14 cellular contexts compared by ENCODE assay signal in genomic region chr10:97538401-97538800, GRCh38. TPM values are rescaled to one million over a fixed set of nuclear protein-coding genes. Genes with fewer than 3 reads are reported as not detected.
DNase-seq lines count a peak whose midpoint lies in the region; ATAC-seq and TF ChIP-seq lines count a peak whose summit lies in the region.
"Had no signal": no experiment of that assay in that cellular context is flagged by ENCODE, and none has a peak within 500 bp of the region (broad histone marks: within the 10 kb centered on the region; RNA-seq: fewer than 3 reads in every experiment).

No MANE protein-coding gene starts in this region.

- CTCF ChIA-PET in GM10248 (lab: Yijun Ruan, JAX) = interaction anchor here (0.9 to 7.1 kb wide), 3 partner anchors 9 to 33 kb away, joined by 3 to 108 read pairs (median 3); no protein-coding TSS in a partner anchor

- H3K4me3 ChIP-seq in adipocyte (ENCODE audit: low read length) (no peak overlapping the region), fibroblast of villous mesenchyme (ENCODE audit: low read depth, low read length) (no peak overlapping the region), retinal pigment epithelial cell (ENCODE audit: low read length) (no peak overlapping the region)
- H3K4me3 ChIP-seq: BLaER1 treated with 17β-estradiol and CSF1 and Interleukin-3, amounts not matched to agents 10 nM and 100 nM; K562; SK-N-MC had no signal

- H3K36me3 ChIP-seq in adipocyte (ENCODE audit: control insufficient read depth, insufficient read depth, low read length, severe bottlenecking) = no peaks in the 10 kb centered on the region
- H3K36me3 ChIP-seq: BLaER1 treated with 17β-estradiol and CSF1 and Interleukin-3, amounts not matched to agents 10 nM and 100 nM had no signal

- no peaks in the 10 kb centered on the region for H3K27me3 ChIP-seq in adipocyte (replicated peaks; ENCODE audit: control insufficient read depth, insufficient read depth, low read length)
- H3K27me3 ChIP-seq: BLaER1 treated with 17β-estradiol and CSF1 and Interleukin-3, amounts not matched to agents 10 nM and 100 nM had no signal

- POLR2A ChIA-PET in GM10248 (lab: Yijun Ruan, JAX) = no interaction called here

- DNase-seq in EL = peak; percentile 36
- peak; percentile 55 for DNase-seq in adipocyte (ENCODE audit: low read depth)
- peak; percentile 40 for DNase-seq in fibroblast of villous mesenchyme (ENCODE audit: low read depth)
- peak; percentile 62 for DNase-seq in retinal pigment epithelial cell (ENCODE audit: low read depth)
- DNase-seq in GM10248 (ENCODE audit: extremely low spot score) = no peak
- DNase-seq in T-helper 1 cell = no peak
- no peak for DNase-seq in NCI-H345 treated with DMSO at 0.1 percent for 48 hours (lab: John Stamatoyannopoulos, UW; ENCODE audit: unreplicated experiment)
- DNase-seq: activated T-cell treated with anti-CD3 and anti-CD28 coated beads for 4 hours, NCI-H187 treated with DMSO at 0.1 percent for 48 hours, small intestine had no signal

- no peak for ATAC-seq in HG03571 (IDR thresholded peaks at IDR 0.05; ENCODE audit: unreplicated experiment)
- ATAC-seq: K562 had no signal

- TF ChIP-seq CTCF in fibroblast of villous mesenchyme (IDR thresholded peaks at IDR 0.05; ENCODE audit: insufficient read depth, low read depth, low read length) = no peak
- TF ChIP-seq CTCF in retinal pigment epithelial cell (conservative IDR thresholded peaks at IDR 0.05; ENCODE audit: low read depth, low read length) = no peak
- TF ChIP-seq CTCF in GM10248 (IDR thresholded peaks at IDR 0.05; ENCODE audit: control extremely low read depth, extremely low read depth, low read depth, missing control alignments) = no peak

- peaks cover 53% of the 10 kb centered on the region for H3K4me1 ChIP-seq in adipocyte (ENCODE audit: control insufficient read depth, insufficient read depth, low read length)

- H3K9ac ChIP-seq in adipocyte (ENCODE audit: low read length) = peak overlapping the region; percentile 67
- H3K9ac ChIP-seq: BLaER1 treated with 17β-estradiol and CSF1 and Interleukin-3, amounts not matched to agents 10 nM and 100 nM had no signal

- H3K9me3 ChIP-seq in adipocyte (ENCODE audit: control insufficient read depth, low read length) = no peaks in the 10 kb centered on the region
- H3K9me3 ChIP-seq: BLaER1 treated with 17β-estradiol and CSF1 and Interleukin-3, amounts not matched to agents 10 nM and 100 nM had no signal

RNA-seq across cellular contexts. Expression of gene ANKRD2, which starts 34.2 kb away (rescaled TPM):
- 0.32 and 0.86 TPM in 2 replicates for total RNA-seq in fibroblast of villous mesenchyme
- total RNA-seq: K562 had no signal

RNA-seq across cellular contexts. Expression of gene UBTD1, which starts 39.7 kb away (rescaled TPM):
- total RNA-seq in fibroblast of villous mesenchyme = 30.2 and 30.3 TPM in 2 replicates

RNA-seq across cellular contexts. Expression of gene MMS19, which starts 40.2 kb away (rescaled TPM):
- total RNA-seq in fibroblast of villous mesenchyme = 64.1 and 82.0 TPM in 2 replicates

RNA-seq across cellular contexts. Expression of gene HOGA1, which starts 45.8 kb away (rescaled TPM):
- 0.32 and 0.86 TPM in 2 replicates for total RNA-seq in fibroblast of villous mesenchyme
- total RNA-seq: K562 had no signal

RNA-seq across cellular contexts. Expression of gene C10orf62, which starts 51.1 kb away (rescaled TPM):
- total RNA-seq in fibroblast of villous mesenchyme = not detected in 2 replicates
- total RNA-seq: K562 had no signal

Comparison
In these comparisons a context has a peak if more than half of its experiments do, and no peak if none do; other contexts are left out.
1. DNase-seq: peak in EL (single experiment), adipocyte (single experiment), fibroblast of villous mesenchyme (single experiment) and retinal pigment epithelial cell (single experiment); none in GM10248 (single experiment), T-helper 1 cell (0 of 5) and NCI-H345 treated with DMSO at 0.1 percent for 48 hours (single experiment).